Comparison of ENCODE assay signal across 15 cellular contexts in genomic region chr1:235759336-235759735, GRCh38.
DNase-seq lines count a peak whose midpoint lies in the region; ATAC-seq and TF ChIP-seq lines count a peak whose summit lies in the region.
"Had no signal": no experiment of that assay in that cellular context is flagged by ENCODE, and none has a peak within 500 bp of the region (broad histone marks: within the 10 kb centered on the region; RNA-seq: fewer than 3 reads in every experiment).

No MANE protein-coding gene starts in this region.

- H2AK5ac ChIP-seq in trophoblast cell (ENCODE audit: low read length) = no peak overlapping the region

- no peaks in the 10 kb centered on the region for H3K27me3 Mint-ChIP-seq in GM23338 (ENCODE audit: insufficient read depth, low read depth, poor library complexity)
- H3K27me3 Mint-ChIP-seq: CD4-positive, alpha-beta memory T cell had no signal

- no peaks in the 10 kb centered on the region for H3K4me1 ChIP-seq in GM23338 (ENCODE audit: insufficient read depth)
- no peaks in the 10 kb centered on the region for H3K4me1 ChIP-seq in trophoblast cell (ENCODE audit: control insufficient read depth in 1 of 2, insufficient read depth in 2 of 2, low read length in 2 of 2)
- H3K4me1 ChIP-seq: Peyer's patch had no signal

- TF ChIP-seq CTCF in GM23338 (conservative IDR thresholded peaks at IDR 0.05; ENCODE audit: low read depth in 2 of 2) = no peak

- no peak overlapping the region for H2BK120ac ChIP-seq in trophoblast cell (ENCODE audit: insufficient read depth, low read length, poor library complexity)

- no peak overlapping the region for H3K4ac ChIP-seq in trophoblast cell (ENCODE audit: low read depth, low read length)

- H3K4me3 Mint-ChIP-seq in GM23338 = no peak overlapping the region
- H3K4me3 Mint-ChIP-seq: CD4-positive, alpha-beta memory T cell had no signal

- no peak overlapping the region for H3K4me2 ChIP-seq in GM23338
- H3K4me2 ChIP-seq in trophoblast cell (ENCODE audit: low read length) = no peak overlapping the region

- no peak overlapping the region for H3K9ac ChIP-seq in trophoblast cell (ENCODE audit: low read length)

- H3K23ac ChIP-seq in trophoblast cell (ENCODE audit: low read length) = no peak overlapping the region

- H3K79me1 ChIP-seq in trophoblast cell (ENCODE audit: low read length) = no peaks in the 10 kb centered on the region

- H3K79me2 ChIP-seq in GM23338 (replicated peaks; ENCODE audit: insufficient read depth) (no peaks in the 10 kb centered on the region), trophoblast cell (ENCODE audit: control insufficient read depth, insufficient read depth, low read length, poor library complexity) (no peaks in the 10 kb centered on the region)

- H3K27ac ChIP-seq in GM23338 (ENCODE audit: low read depth) (no peak overlapping the region), trophoblast cell (ENCODE audit: low read depth, low read length) (no peak overlapping the region)
- H3K27ac ChIP-seq: Peyer's patch had no signal

- DNase-seq in D341Med (ENCODE audit: low spot score) = peak; percentile 21
- no peak for DNase-seq in GM23338 (ENCODE audit: low spot score)
- peak; percentile 56 for DNase-seq in NCI-H524 treated with DMSO at 0.1 percent for 48 hours (lab: John Stamatoyannopoulos, UW)
- DNase-seq in trophoblast cell = peak; percentile 47 to 79
- no peak for DNase-seq in stimulated activated CD4-positive, alpha-beta T cell treated with anti-CD3 and anti-CD28 coated beads, Interleukin-2, amount 100 ng/mL, for 24 hours
- DNase-seq in NCI-H748 (lab: John Stamatoyannopoulos, UW; ENCODE audit: unreplicated experiment) = no peak
- no peak for DNase-seq in iPS-NIHi11 (ENCODE audit: low spot score)
- DNase-seq: CD4-positive, alpha-beta memory T cell; DMS153; DND-41; Karpas-422; NCI-H526; Peyer's patch; T-helper 1 cell had no signal

- H4K12ac ChIP-seq in trophoblast cell (ENCODE audit: low read depth, low read length) = no peak overlapping the region

- H2BK12ac ChIP-seq in trophoblast cell (ENCODE audit: low read length) = no peak overlapping the region

- H3K4me1 Mint-ChIP-seq in GM23338 = no peaks in the 10 kb centered on the region; the same call in 2 of the 3 replicates
- H3K4me1 Mint-ChIP-seq: CD4-positive, alpha-beta memory T cell had no signal

- no peak overlapping the region for H4K91ac ChIP-seq in trophoblast cell (ENCODE audit: low read depth, low read length)

- H3K4me3 ChIP-seq in GM23338 (no peak overlapping the region), trophoblast cell (ENCODE audit: low read depth, low read length) (no peak overlapping the region)
- H3K4me3 ChIP-seq: Peyer's patch had no signal

- H3K27ac Mint-ChIP-seq in GM23338 = no peak overlapping the region
- H3K27ac Mint-ChIP-seq: CD4-positive, alpha-beta memory T cell had no signal

- no peaks in the 10 kb centered on the region for H3F3A ChIP-seq in GM23338 (replicated peaks; ENCODE audit: low read depth)

- H3K14ac ChIP-seq in trophoblast cell (ENCODE audit: low read length) = no peak overlapping the region

- no peaks in the 10 kb centered on the region for H4K20me1 ChIP-seq in GM23338 (replicated peaks; ENCODE audit: insufficient read depth)

- no peaks in the 10 kb centered on the region for H3K9me2 ChIP-seq in GM23338 (ENCODE audit: insufficient read depth)

- WGBS in trophoblast cell (ENCODE audit: extremely low coverage, insufficient coverage, insufficient read length) = no CpG with 5 or more reads among the region's 6 CpGs

- no peaks in the 10 kb centered on the region for H3K9me3 Mint-ChIP-seq in GM23338
- H3K9me3 Mint-ChIP-seq: CD4-positive, alpha-beta memory T cell had no signal

- H3K27me3 ChIP-seq in GM23338 (ENCODE audit: insufficient read depth) = no peaks in the 10 kb centered on the region
- no peaks in the 10 kb centered on the region for H3K27me3 ChIP-seq in trophoblast cell (ENCODE audit: insufficient read depth, low read length)
- H3K27me3 ChIP-seq: Peyer's patch had no signal

- H2AFZ ChIP-seq in GM23338 (0 out of 2 replicates have a peak overlapping the region, but pooled peaks have one; percentile 3), trophoblast cell (ENCODE audit: insufficient read depth, low read length, poor library complexity) (no peak overlapping the region)

- no peak overlapping the region for H4K8ac ChIP-seq in trophoblast cell (ENCODE audit: low read depth, low read length)

- no peak overlapping the region for H2BK5ac ChIP-seq in trophoblast cell (ENCODE audit: low read depth, low read length, poor library complexity)

- H3K36me3 ChIP-seq in GM23338 (ENCODE audit: insufficient read depth) (no peaks in the 10 kb centered on the region), trophoblast cell (ENCODE audit: control insufficient read depth in 1 of 2, insufficient read depth in 2 of 2, low read length in 2 of 2) (peaks cover 0 to under 1% of the 10 kb centered on the region in 2 experiments)

- no peaks in the 10 kb centered on the region for H3K36me3 Mint-ChIP-seq in GM23338 (ENCODE audit: low read depth)

- ATAC-seq in GM23338 = no peak
- ATAC-seq: HepG2 had no signal

- H3K9me3 ChIP-seq in trophoblast cell (ENCODE audit: insufficient read depth, low read depth, low read length) = no peaks in the 10 kb centered on the region
- H3K9me3 ChIP-seq: Peyer's patch had no signal

- no peak overlapping the region for H3K18ac ChIP-seq in trophoblast cell (ENCODE audit: low read length)

TF ChIP-seq in GM23338, 12 proteins besides CTCF, POLR2A, EP300 and RAD21 (continues in another document):
- TF ChIP-seq JUNB (IDR thresholded peaks at IDR 0.05; ENCODE audit: unreplicated experiment) (no peak), STAT1 (IDR thresholded peaks at IDR 0.05; ENCODE audit: unreplicated experiment) (no peak), ZNF331 (CRISPR knock-in tag; IDR thresholded peaks at IDR 0.05; ENCODE audit: low read depth) (no peak), EZH2 (IDR thresholded peaks at IDR 0.05; ENCODE audit: low read depth, unreplicated experiment) (no peak), CREB1 (CRISPR knock-in tag; IDR thresholded peaks at IDR 0.05; ENCODE audit: low read depth) (no peak), EZH2phosphoT487 (IDR thresholded peaks at IDR 0.05; ENCODE audit: unreplicated experiment) (no peak), NANOG (IDR thresholded peaks at IDR 0.05; ENCODE audit: borderline replicate concordance) (no peak), ZNF114 (CRISPR knock-in tag; IDR thresholded peaks at IDR 0.05) (no peak), REST (IDR thresholded peaks at IDR 0.05; ENCODE audit: unreplicated experiment) (no peak), POLR2AphosphoS5 (IDR thresholded peaks at IDR 0.05; ENCODE audit: low read depth) (no peak)

Comparison
In these comparisons a context has a peak if more than half of its experiments do, and no peak if none do; other contexts are left out.
1. DNase-seq: peak in D341Med (single experiment), NCI-H524 treated with DMSO at 0.1 percent for 48 hours (single experiment) and trophoblast cell (2 of 2); none in GM23338 (single experiment), stimulated activated CD4-positive, alpha-beta T cell treated with anti-CD3 and anti-CD28 coated beads, Interleukin-2, amount 100 ng/mL, for 24 hours (0 of 2), NCI-H748 (single experiment) and iPS-NIHi11 (single experiment).